9 cellular contexts compared by ENCODE assay signal in genomic region chr6:137571854-137572253, GRCh38.
DNase-seq lines count a peak whose midpoint lies in the region; ATAC-seq and TF ChIP-seq lines count a peak whose summit lies in the region.
"Had no signal": no experiment of that assay in that cellular context is flagged by ENCODE, and none has a peak within 500 bp of the region (broad histone marks: within the 10 kb centered on the region; RNA-seq: fewer than 3 reads in every experiment).

No MANE protein-coding gene starts in this region.

- in situ Hi-C loops in brain microvascular endothelial cell (cut with HindIII; ENCODE audit: low pct_ligation_motif_present, low sequenced_read_pairs), result no loop called here

- H3K4me3 ChIP-seq in brain microvascular endothelial cell (ENCODE audit: low read depth, low read length) (no peak overlapping the region), prostate gland (no peak overlapping the region)
- H3K4me3 ChIP-seq: BLaER1 treated with 17β-estradiol and CSF1 and Interleukin-3, amounts not matched to agents 10 nM and 100 nM had no signal

- H3K4me3 Mint-ChIP-seq in naive B cell, result no peak overlapping the region

- peaks cover 48 to 58% (median 50%) of the 10 kb centered on the region in 3 donors for H3K27me3 Mint-ChIP-seq in naive B cell

- no peaks in the 10 kb centered on the region for H3K4me1 Mint-ChIP-seq in naive B cell

- H3K36me3 ChIP-seq in brain microvascular endothelial cell (replicated peaks), result no peaks in the 10 kb centered on the region
- no peaks in the 10 kb centered on the region for H3K36me3 ChIP-seq in prostate gland
- H3K36me3 ChIP-seq: BLaER1 treated with 17β-estradiol and CSF1 and Interleukin-3, amounts not matched to agents 10 nM and 100 nM had no signal

- no peaks in the 10 kb centered on the region for H3K36me3 Mint-ChIP-seq in naive B cell

- no peaks in the 10 kb centered on the region for H3K9me3 ChIP-seq in prostate gland
- H3K9me3 ChIP-seq: BLaER1 treated with 17β-estradiol and CSF1 and Interleukin-3, amounts not matched to agents 10 nM and 100 nM had no signal

- no peaks in the 10 kb centered on the region for H3K4me1 ChIP-seq in prostate gland (replicated peaks)

- intact Hi-C loops in prostate gland (cut with DNase I), result no loop called here

- TF ChIP-seq CTCF in brain microvascular endothelial cell (IDR thresholded peaks at IDR 0.05; ENCODE audit: low read depth, low read length, missing control alignments) (peak; percentile 75), prostate gland (IDR thresholded peaks at IDR 0.05) (peak in 2 of 4 experiments; percentile 19 to 34)

- peak; percentile 0 for DNase-seq in NCI-H1436 (lab: John Stamatoyannopoulos, UW)
- no peak for DNase-seq in NCI-H1436 treated with DMSO at 0.1 percent for 48 hours (lab: John Stamatoyannopoulos, UW)
- peak; percentile 11 for DNase-seq in T-helper 22 cell (ENCODE audit: low read depth)
- peak; percentile 16 for DNase-seq in brain microvascular endothelial cell
- DNase-seq in naive B cell, result peak; percentile 35
- DNase-seq in dedifferentiated amniotic fluid mesenchymal stem cell (ENCODE audit: extremely low spot score), result no peak
- DNase-seq in prostate gland (ENCODE audit: low spot score), result no peak

- no peaks in the 10 kb centered on the region for H3K27me3 ChIP-seq in brain microvascular endothelial cell (replicated peaks)
- H3K27me3 ChIP-seq in prostate gland (replicated peaks; ENCODE audit: insufficient read depth), result no peaks in the 10 kb centered on the region
- H3K27me3 ChIP-seq: BLaER1 treated with 17β-estradiol and CSF1 and Interleukin-3, amounts not matched to agents 10 nM and 100 nM had no signal

- ATAC-seq in HG03135 (IDR thresholded peaks at IDR 0.05; ENCODE audit: unreplicated experiment), result peak; percentile 62
- ATAC-seq in naive B cell (ENCODE audit: low read depth in 2 of 2), result peak; percentile 60 to 81

- H3K27ac ChIP-seq in brain microvascular endothelial cell (no peak overlapping the region), prostate gland (no peak overlapping the region)
- H3K27ac ChIP-seq: BLaER1 treated with 17β-estradiol and CSF1 and Interleukin-3, amounts not matched to agents 10 nM and 100 nM had no signal

- no peaks in the 10 kb centered on the region for H3K9me3 Mint-ChIP-seq in naive B cell

- H3K27ac Mint-ChIP-seq in naive B cell, result no peak overlapping the region

- TF ChIP-seq POLR2A in prostate gland (IDR thresholded peaks at IDR 0.05), result no peak

Comparison
In these comparisons a context has a peak if more than half of its experiments do, and no peak if none do; other contexts are left out.
1. DNase-seq: peak in NCI-H1436 (single experiment), T-helper 22 cell (single experiment), brain microvascular endothelial cell (single experiment) and naive B cell (single experiment); none in NCI-H1436 treated with DMSO at 0.1 percent for 48 hours (single experiment), dedifferentiated amniotic fluid mesenchymal stem cell (single experiment) and prostate gland (single experiment).